16 cellular contexts compared by ENCODE assay signal in genomic region chr4:41644915-41645295, GRCh38.
DNase-seq lines count a peak whose midpoint lies in the region; ATAC-seq and TF ChIP-seq lines count a peak whose summit lies in the region.
"Had no signal": no experiment of that assay in that cellular context is flagged by ENCODE, and none has a peak within 500 bp of the region (broad histone marks: within the 10 kb centered on the region; RNA-seq: fewer than 3 reads in every experiment).

No MANE protein-coding gene starts in this region.

- H3K36me3 ChIP-seq in iPS-18a (ENCODE audit: control insufficient read depth, low read depth, low read length) (no peaks in the 10 kb centered on the region), trophoblast cell (ENCODE audit: control insufficient read depth in 1 of 2, insufficient read depth in 2 of 2, low read length in 2 of 2) (peaks cover 4 to 10% of the 10 kb centered on the region in 2 experiments)

- intact Hi-C loops in Right ventricle myocardium inferior (cut with DNase I) = loop anchor here (5.0 kb wide), 3 partner anchors 108 to 363 kb away; partner anchors contain the start of gene LIMCH1

- H3K9ac ChIP-seq in iPS-18a (ENCODE audit: low read length) = no peak overlapping the region
- H3K9ac ChIP-seq in trophoblast cell (ENCODE audit: low read length) = no peak overlapping the region

- H2BK120ac ChIP-seq in trophoblast cell (ENCODE audit: insufficient read depth, low read length, poor library complexity) = no peak overlapping the region

- H4K8ac ChIP-seq in trophoblast cell (ENCODE audit: low read depth, low read length) = no peak overlapping the region

- H3K4ac ChIP-seq in trophoblast cell (ENCODE audit: low read depth, low read length) = no peak overlapping the region

- H3K4me2 ChIP-seq in trophoblast cell (ENCODE audit: low read length) = no peak overlapping the region

- WGBS in trophoblast cell (ENCODE audit: extremely low coverage, insufficient coverage, insufficient read length) = no CpG with 5 or more reads among the region's 6 CpGs

- no peak for TF ChIP-seq CTCF in GM20000 (IDR thresholded peaks at IDR 0.05; ENCODE audit: extremely low read depth, missing control alignments)

- H3K27ac Mint-ChIP-seq in activated naive CD8-positive, alpha-beta T cell treated with anti-CD3 and anti-CD28 coated beads, Interleukin-2, amount 50 U/mL, for 24 hours = no peak overlapping the region

- H3K27ac ChIP-seq in iPS-18a (ENCODE audit: low read length) (no peak overlapping the region), trophoblast cell (ENCODE audit: low read depth, low read length) (peak overlapping the region; percentile 36)
- H3K27ac ChIP-seq: C4-2B, Peyer's patch had no signal

- peaks cover 8% of the 10 kb centered on the region for H3K4me1 ChIP-seq in iPS-18a (ENCODE audit: control insufficient read depth, low read depth, low read length)
- H3K4me1 ChIP-seq in trophoblast cell (ENCODE audit: control insufficient read depth in 1 of 2, insufficient read depth in 2 of 2, low read length in 2 of 2) = peaks cover 8 to 11% of the 10 kb centered on the region in 2 experiments

- no peak overlapping the region for H2BK5ac ChIP-seq in trophoblast cell (ENCODE audit: low read depth, low read length, poor library complexity)

- H2BK12ac ChIP-seq in trophoblast cell (ENCODE audit: low read length) = peak overlapping the region; percentile 33

- peak overlapping the region; percentile 85 for H4K91ac ChIP-seq in trophoblast cell (ENCODE audit: low read depth, low read length)

- H3K79me2 ChIP-seq in trophoblast cell (ENCODE audit: control insufficient read depth, insufficient read depth, low read length, poor library complexity) = no peaks in the 10 kb centered on the region

- ATAC-seq in activated naive CD8-positive, alpha-beta T cell treated with anti-CD3 and anti-CD28 coated beads, Interleukin-2, amount 50 U/mL, for 24 hours = no peak
- ATAC-seq in activated CD4-positive, CD25-positive, alpha-beta regulatory T cell treated with anti-CD3 and anti-CD28 coated beads, Interleukin-2, amount 50 U/mL, for 24 hours = no peak
- no peak for ATAC-seq in Right ventricle myocardium inferior

- no peak overlapping the region for H2AK5ac ChIP-seq in trophoblast cell (ENCODE audit: low read length)

- H3K9me3 ChIP-seq in iPS-18a (ENCODE audit: control insufficient read depth, low read depth, low read length) = no peaks in the 10 kb centered on the region
- H3K9me3 ChIP-seq in trophoblast cell (ENCODE audit: insufficient read depth, low read depth, low read length) = no peaks in the 10 kb centered on the region
- H3K9me3 ChIP-seq: Peyer's patch had no signal

- H3K18ac ChIP-seq in trophoblast cell (ENCODE audit: low read length) = no peak overlapping the region

- H3K9me3 Mint-ChIP-seq in activated naive CD8-positive, alpha-beta T cell treated with anti-CD3 and anti-CD28 coated beads, Interleukin-2, amount 50 U/mL, for 24 hours = no peaks in the 10 kb centered on the region

- no peaks in the 10 kb centered on the region for H3K4me1 Mint-ChIP-seq in activated naive CD8-positive, alpha-beta T cell treated with anti-CD3 and anti-CD28 coated beads, Interleukin-2, amount 50 U/mL, for 24 hours

- DNase-seq in D341Med (ENCODE audit: low spot score) = peak; percentile 81
- peak; percentile 93 for DNase-seq in NCI-H82 (lab: John Stamatoyannopoulos, UW)
- DNase-seq in trophoblast cell = no peak
- no peak for DNase-seq in activated naive CD8-positive, alpha-beta T cell treated with anti-CD3 and anti-CD28 coated beads, Interleukin-2, amount 50 U/mL, for 24 hours
- DNase-seq in GM20000 (ENCODE audit: low spot score) = no peak
- no peak for DNase-seq in Right ventricle myocardium inferior (ENCODE audit: missing footprints)
- DNase-seq: KG1, NCI-H1048, NCI-H1694, NCI-H226, NCI-H774, SHP77 had no signal

- peaks cover 24% of the 10 kb centered on the region for H3K27me3 Mint-ChIP-seq in activated naive CD8-positive, alpha-beta T cell treated with anti-CD3 and anti-CD28 coated beads, Interleukin-2, amount 50 U/mL, for 24 hours

- H3K27me3 ChIP-seq in iPS-18a (ENCODE audit: control insufficient read depth, insufficient read depth, low read length) = peaks cover 17% of the 10 kb centered on the region
- H3K27me3 ChIP-seq in trophoblast cell (ENCODE audit: insufficient read depth, low read length) = no peaks in the 10 kb centered on the region
- H3K27me3 ChIP-seq: Peyer's patch had no signal

- peaks cover 6% of the 10 kb centered on the region for H3K79me1 ChIP-seq in trophoblast cell (ENCODE audit: low read length)

- no peak overlapping the region for H2AFZ ChIP-seq in trophoblast cell (ENCODE audit: insufficient read depth, low read length, poor library complexity)

- no peak overlapping the region for H3K14ac ChIP-seq in trophoblast cell (ENCODE audit: low read length)

- peak overlapping the region; percentile 18 for H3K4me3 ChIP-seq in iPS-18a (ENCODE audit: low read length)
- no peak overlapping the region for H3K4me3 ChIP-seq in trophoblast cell (ENCODE audit: low read depth, low read length)

- H3K36me3 Mint-ChIP-seq in activated naive CD8-positive, alpha-beta T cell treated with anti-CD3 and anti-CD28 coated beads, Interleukin-2, amount 50 U/mL, for 24 hours (ENCODE audit: low read depth) = no peaks in the 10 kb centered on the region

- no peak overlapping the region for H4K12ac ChIP-seq in trophoblast cell (ENCODE audit: low read depth, low read length)

- no peak overlapping the region for H3K23ac ChIP-seq in trophoblast cell (ENCODE audit: low read length)

- no peak overlapping the region for H3K4me3 Mint-ChIP-seq in activated naive CD8-positive, alpha-beta T cell treated with anti-CD3 and anti-CD28 coated beads, Interleukin-2, amount 50 U/mL, for 24 hours

Comparison
In these comparisons a context has a peak if more than half of its experiments do, and no peak if none do; other contexts are left out.
1. DNase-seq: peak in D341Med (single experiment) and NCI-H82 (single experiment); none in trophoblast cell (0 of 2), activated naive CD8-positive, alpha-beta T cell treated with anti-CD3 and anti-CD28 coated beads, Interleukin-2, amount 50 U/mL, for 24 hours (single experiment), GM20000 (single experiment) and Right ventricle myocardium inferior (single experiment).